15 cellular contexts compared by ENCODE assay signal in the genomic region with DNA sequence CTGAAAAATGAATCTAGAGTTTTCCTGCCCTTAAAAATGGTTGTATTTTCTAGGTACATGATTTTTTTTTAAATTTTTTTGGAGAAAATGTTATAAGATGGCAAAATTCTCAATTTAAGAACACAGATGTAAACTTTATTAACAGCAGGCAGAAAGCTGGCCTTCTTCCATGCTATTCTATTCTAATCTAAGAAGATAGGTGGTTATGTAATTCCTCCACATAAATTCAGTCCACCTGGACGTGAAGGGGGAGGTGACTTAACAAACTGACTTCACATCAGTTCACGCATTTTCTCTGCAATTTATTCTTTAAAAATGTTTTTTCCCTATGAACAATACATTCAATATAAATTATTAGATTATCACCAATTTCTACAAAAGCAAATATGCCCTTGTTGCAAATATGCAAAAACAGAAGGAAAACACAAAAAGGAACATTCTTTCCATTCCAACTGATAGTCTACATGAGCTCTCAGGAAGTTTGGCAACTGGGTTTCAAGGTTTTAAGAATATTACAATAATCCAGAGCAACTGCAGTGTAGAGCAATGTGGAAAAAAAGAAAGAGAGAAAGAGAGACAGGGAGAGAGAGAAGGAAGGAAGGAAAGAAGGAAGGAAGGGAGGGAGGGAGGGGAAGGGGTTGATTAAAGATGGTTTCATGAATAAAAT.
"Had no signal": no experiment of that assay in that cellular context is flagged by ENCODE, and none has a peak within 500 bp of the region (broad histone marks: within the 10 kb centered on the region; RNA-seq: fewer than 3 reads in every experiment).

No MANE protein-coding gene starts in this region.

- H3K4me3 ChIP-seq: body of pancreas, lower lobe of right lung, pancreas, right lobe of liver, stomach, testis, upper lobe of left lung had no signal

- H3K9me3 Mint-ChIP-seq: activated naive CD8-positive, alpha-beta T cell treated with anti-CD3 and anti-CD28 coated beads for 36 hours; natural killer cell; stimulated activated effector memory CD8-positive, alpha-beta T cell treated with anti-CD3 and anti-CD28 coated beads, Interleukin-12 subunit alpha, Interleukin-12 subunit beta, amount 100 ng/mL, for 72 hours had no signal

- H3K27ac ChIP-seq: body of pancreas, lower lobe of right lung, pancreas, right lobe of liver, stomach, testis, upper lobe of left lung had no signal

- H3K27me3 Mint-ChIP-seq: activated naive CD8-positive, alpha-beta T cell treated with anti-CD3 and anti-CD28 coated beads for 36 hours had no signal

- H3K27ac Mint-ChIP-seq: activated naive CD8-positive, alpha-beta T cell treated with anti-CD3 and anti-CD28 coated beads for 36 hours; natural killer cell; stimulated activated effector memory CD8-positive, alpha-beta T cell treated with anti-CD3 and anti-CD28 coated beads, Interleukin-12 subunit alpha, Interleukin-12 subunit beta, amount 100 ng/mL, for 72 hours had no signal

- ATAC-seq: body of pancreas; natural killer cell; stimulated activated effector memory CD8-positive, alpha-beta T cell treated with anti-CD3 and anti-CD28 coated beads, Interleukin-12 subunit alpha, Interleukin-12 subunit beta, amount 100 ng/mL, for 72 hours had no signal

- DNase-seq: activated CD4-positive, alpha-beta T cell treated with anti-CD3 and anti-CD28 coated beads, Interleukin-2, amount 50 U/mL, for 4 hours; activated naive CD8-positive, alpha-beta T cell treated with anti-CD3 and anti-CD28 coated beads for 36 hours; cortex of kidney; effector CD4-positive, alpha-beta T cell; lower lobe of right lung; natural killer cell; right lobe of liver; stimulated activated CD4-positive, alpha-beta T cell treated with anti-CD3 and anti-CD28 coated beads, Interleukin-4, amount 100 ng/mL, for 24 hours; stomach; SW 1271; testis had no signal

- H3K36me3 Mint-ChIP-seq: natural killer cell; stimulated activated effector memory CD8-positive, alpha-beta T cell treated with anti-CD3 and anti-CD28 coated beads, Interleukin-12 subunit alpha, Interleukin-12 subunit beta, amount 100 ng/mL, for 72 hours had no signal

- H3K4me3 Mint-ChIP-seq: activated naive CD8-positive, alpha-beta T cell treated with anti-CD3 and anti-CD28 coated beads for 36 hours; natural killer cell; stimulated activated effector memory CD8-positive, alpha-beta T cell treated with anti-CD3 and anti-CD28 coated beads, Interleukin-12 subunit alpha, Interleukin-12 subunit beta, amount 100 ng/mL, for 72 hours had no signal
